In genomic region chr18:31497711-31498449, GRCh38 we compare ENCODE assay signal across 8 cellular contexts. TPM values are rescaled to one million over a fixed set of nuclear protein-coding genes. Genes with fewer than 3 reads are reported as not detected.
DNase-seq lines count a peak whose midpoint lies in the region; FAIRE-seq and TF ChIP-seq lines count a peak whose summit lies in the region.

Gene DSG2 (plus strand): TSS chr18:31498177. CDS start chr18:31498252, 75 bp downstream.

- H3K18ac ChIP-seq in neuronal stem cell (ENCODE audit: low read length): peak within 1 kb of the TSS; percentile 99

- no peaks in the 10 kb centered on the region for H3K79me2 ChIP-seq in GM23248 (ENCODE audit: insufficient read depth)
- H3K79me2 ChIP-seq in KMS-11 (ENCODE audit: insufficient read depth, low read depth): peaks cover 40% of the 10 kb centered on the region; the same call in 1 of the 2 replicates

- peak; percentile 44 for TF ChIP-seq POLR2A in GM15510 (IDR thresholded peaks at IDR 0.05; ENCODE audit: borderline replicate concordance, extremely low read depth, insufficient read length)

- no peaks in the 10 kb centered on the region for H3K79me1 ChIP-seq in neuronal stem cell (ENCODE audit: low read depth, low read length)

- no peak for FAIRE-seq in frontal cortex (lab: Jason Lieb, UNC)

- H2AK5ac ChIP-seq in neuronal stem cell (ENCODE audit: low read depth, low read length): peak within 1 kb of the TSS; percentile 73

- H2BK5ac ChIP-seq in neuronal stem cell (ENCODE audit: low read length): peak within 1 kb of the TSS; percentile 43

- H3K9me3 ChIP-seq in GM23248 (ENCODE audit: low read depth) (no peaks in the 10 kb centered on the region), neuronal stem cell (replicated peaks in 1 of 2; ENCODE audit: control insufficient read depth in 2 of 2, insufficient read depth in 1 of 2, low read depth in 1 of 2, low read length in 2 of 2) (no peaks in the 10 kb centered on the region)

- no peak within 1 kb of the TSS for H3K9ac ChIP-seq in GM23248
- H3K9ac ChIP-seq in KMS-11: peak within 1 kb of the TSS; percentile 75
- H3K9ac ChIP-seq in neuronal stem cell (ENCODE audit: low read depth, low read length, poor library complexity): peak within 1 kb of the TSS; percentile 98

- in situ Hi-C loops in GM23248 (cut with MboI): no loop called here
- in situ Hi-C loops in G401 (cut with HindIII; ENCODE audit: low sequenced_read_pairs): no loop called here

- H3K36me3 ChIP-seq in GM23248 (ENCODE audit: low read depth) (no peaks in the 10 kb centered on the region), KMS-11 (ENCODE audit: insufficient read depth) (no peaks in the 10 kb centered on the region), neuronal stem cell (replicated peaks in 1 of 2; ENCODE audit: control insufficient read depth in 2 of 2, insufficient read depth in 2 of 2, low read length in 2 of 2) (no peaks in the 10 kb centered on the region)

- H3K9me2 ChIP-seq in GM23248 (ENCODE audit: insufficient read depth): no peaks in the 10 kb centered on the region

- peak within 1 kb of the TSS; percentile 14 for H3K4ac ChIP-seq in neuronal stem cell (ENCODE audit: low read length)

- DNase-seq in GM23248: peak; percentile 24
- DNase-seq in activated CD8-positive, alpha-beta memory T cell treated with anti-CD3 and anti-CD28 coated beads, Interleukin-2, amount 50 U/mL, for 4 hours: peak; percentile 14
- DNase-seq in frontal cortex (ENCODE audit: low spot score in 2 of 2): peak; percentile 42 to 61
- peak; percentile 67 for DNase-seq in neuronal stem cell (ENCODE audit: low spot score)
- no peak for DNase-seq in effector CD8-positive, alpha-beta T cell (lab: John Stamatoyannopoulos, UW)
- no peak for DNase-seq in G401 (ENCODE audit: low spot score)

- peak within 1 kb of the TSS; percentile 81 for H2BK120ac ChIP-seq in neuronal stem cell (ENCODE audit: low read depth, low read length)

- H4K8ac ChIP-seq in neuronal stem cell (ENCODE audit: low read depth, low read length): peak within 1 kb of the TSS; percentile 85

- 6% methylated on average over 18 to 77 of the region's 82 CpGs for WGBS in GM23248 (ENCODE audit: low coverage in 1 of 2, low lambda C conversion rate in 2 of 2, missing lambda C conversion rate in 2 of 2), 2 experiments
- WGBS in neuronal stem cell (ENCODE audit: extremely low coverage in 2 of 2, insufficient read length in 2 of 2, insufficient replicate concordance in 1 of 2), 2 donors: no CpG with 5 or more reads among the region's 82 CpGs

- H4K20me1 ChIP-seq in GM23248 (ENCODE audit: insufficient read depth) (no peaks in the 10 kb centered on the region), KMS-11 (ENCODE audit: insufficient read depth) (no peaks in the 10 kb centered on the region)

- peak within 1 kb of the TSS; percentile 5 for H4K91ac ChIP-seq in neuronal stem cell (ENCODE audit: low read depth, low read length, poor library complexity)

- peak within 1 kb of the TSS; percentile 88 for H2BK15ac ChIP-seq in neuronal stem cell (ENCODE audit: low read length)

- H3K27me3 ChIP-seq in GM23248 (replicated peaks; ENCODE audit: insufficient read depth) (peaks cover 34% of the 10 kb centered on the region), KMS-11 (ENCODE audit: insufficient read depth, low read depth) (no peaks in the 10 kb centered on the region), neuronal stem cell (ENCODE audit: control insufficient read depth in 3 of 3, insufficient read depth in 3 of 3, low read depth in 1 of 3, low read length in 3 of 3) (peaks cover 0 to 63% (median 0%) of the 10 kb centered on the region in 3 experiments)

- H3K4me1 ChIP-seq in GM23248 (ENCODE audit: insufficient read depth) (no peaks in the 10 kb centered on the region), KMS-11 (ENCODE audit: low read depth, poor library complexity, severe bottlenecking) (peaks cover 27% of the 10 kb centered on the region), neuronal stem cell (ENCODE audit: control insufficient read depth in 2 of 2, insufficient read depth in 1 of 2, low read depth in 1 of 2, low read length in 2 of 2) (peaks cover 0 to 4% of the 10 kb centered on the region in 2 donors)

- no peak within 1 kb of the TSS for H3K27ac ChIP-seq in GM23248
- H3K27ac ChIP-seq in KMS-11: peak within 1 kb of the TSS; percentile 60
- no peak within 1 kb of the TSS for H3K27ac ChIP-seq in neuronal stem cell (replicated peaks; ENCODE audit: low read length)

- H3K23ac ChIP-seq in neuronal stem cell (ENCODE audit: low read depth, low read length, poor library complexity): peak within 1 kb of the TSS; percentile 90

- peak within 1 kb of the TSS; percentile 97 for H3K14ac ChIP-seq in neuronal stem cell (ENCODE audit: low read length)

- H3K4me2 ChIP-seq in GM23248 (ENCODE audit: unreplicated experiment) (peak within 1 kb of the TSS; percentile 31), KMS-11 (peak within 1 kb of the TSS; percentile 83), neuronal stem cell (ENCODE audit: insufficient read depth, low read length, poor library complexity, severe bottlenecking) (peak within 1 kb of the TSS; percentile 93)

- H3K4me3 ChIP-seq in GM23248 (peak within 1 kb of the TSS; percentile 27), KMS-11 (IDR thresholded peaks at IDR 0.05; ENCODE audit: insufficient read depth, low read depth, low read length) (no peak within 1 kb of the TSS), neuronal stem cell (ENCODE audit: low read length in 2 of 2) (peak within 1 kb of the TSS; percentile 54 to 100)

- peak within 1 kb of the TSS; percentile 34 for H2AFZ ChIP-seq in GM23248
- H2AFZ ChIP-seq in KMS-11 (ENCODE audit: low read depth): peak within 1 kb of the TSS; percentile 89
- peak within 1 kb of the TSS; percentile 99 for H2AFZ ChIP-seq in neuronal stem cell (ENCODE audit: low read length)

- H3F3A ChIP-seq in GM23248 (ENCODE audit: insufficient read depth): no peaks in the 10 kb centered on the region

- H2BK12ac ChIP-seq in neuronal stem cell (ENCODE audit: low read length): no peak within 1 kb of the TSS

- no peak for TF ChIP-seq CTCF in KMS-11 (conservative IDR thresholded peaks at IDR 0.05; ENCODE audit: low read depth, low read length)

RNA-seq across cellular contexts. Expression of gene DSG2, which starts in this region (rescaled TPM):
- under 0.01 TPM in 1 of 2 replicates, not detected in the other for total RNA-seq in GM23248 (2014; rRNA removed; shearing (Covaris generic))
- 0.04 TPM in 1 of 2 replicates, not detected in the other for polyA plus RNA-seq in GM23248 (2016; fragmentation: Nextera tagmentation; extraction: Ambion mirVana)
- total RNA-seq in frontal cortex: 3.3 TPM
- 26.8 TPM for polyA plus RNA-seq in neuronal stem cell (2013, experiment 1 of 2)
- polyA plus RNA-seq in neuronal stem cell (2013, experiment 2 of 2): 26.8 TPM
- 1.4 TPM in 1 of 2 replicates, not detected in the other for total RNA-seq in G401 (2014; rRNA removed; shearing (Covaris generic))

Comparison
In these comparisons a context has a peak if more than half of its experiments do, and no peak if none do; other contexts are left out.
1. Peak in DNase-seq, H3K4me3 ChIP-seq and H3K4me2 ChIP-seq in GM23248; RNA of the gene not detected or under 1 TPM.
2. DNase-seq: peak in activated CD8-positive, alpha-beta memory T cell treated with anti-CD3 and anti-CD28 coated beads, Interleukin-2, amount 50 U/mL, for 4 hours (single experiment), frontal cortex (2 of 2) and neuronal stem cell (single experiment); none in effector CD8-positive, alpha-beta T cell (single experiment) and G401 (single experiment).
3. H2AFZ ChIP-seq: peak in every context shown above with its lines; median percentile 99 in neuronal stem cell; 89 in KMS-11; 34 in GM23248.
4. H3K4me2 ChIP-seq: peak in every context shown above with its lines; median percentile 93 in neuronal stem cell; 83 in KMS-11; 31 in GM23248.